25 cellular contexts compared by ENCODE assay signal in genomic region chr6:92126983-92127382, GRCh38.
"Had no signal": no experiment of that assay in that cellular context is flagged by ENCODE, and none has a peak within 500 bp of the region (broad histone marks: within the 10 kb centered on the region; RNA-seq: fewer than 3 reads in every experiment).

No MANE protein-coding gene starts in this region.

- H3K36me3 Mint-ChIP-seq: naive thymus-derived CD8-positive, alpha-beta T cell had no signal

- H3K27ac Mint-ChIP-seq: effector memory CD8-positive, alpha-beta T cell; naive thymus-derived CD8-positive, alpha-beta T cell; stimulated activated naive CD8-positive, alpha-beta T cell treated with anti-CD3 and anti-CD28 coated beads, Interleukin-15, amount 100 ng/mL, for 72 hours had no signal

- H3K27ac ChIP-seq: epithelial cell of prostate, gastrocnemius medialis, lower lobe of right lung, ovary, psoas muscle, sigmoid colon, thyroid gland had no signal

- DNase-seq: cerebellar nuclear complex; cortex of kidney; effector memory CD8-positive, alpha-beta T cell; foreskin fibroblast; gastrocnemius medialis; head of caudate nucleus; kidney glomerular epithelial cell; left colon; left ventricle myocardium superior; lower lobe of right lung; naive thymus-derived CD8-positive, alpha-beta T cell; nephron progenitor cell; occipital lobe; ovary; psoas muscle; sigmoid colon; stimulated activated CD4-positive, alpha-beta T cell treated with anti-CD3 and anti-CD28 coated beads, Interleukin-15, amount 100 ng/mL, for 24 hours; stimulated activated CD4-positive, alpha-beta T cell treated with anti-CD3 and anti-CD28 coated beads, Interleukin-2, amount 100 ng/mL, for 48 hours; stimulated activated naive CD4-positive, alpha-beta T cell; stimulated activated naive CD8-positive, alpha-beta T cell treated with anti-CD3 and anti-CD28 coated beads, Interleukin-15, amount 100 ng/mL, for 72 hours; thyroid gland; trophoblast cell had no signal

- H3K9me3 ChIP-seq: gastrocnemius medialis, lower lobe of right lung, ovary, psoas muscle, sigmoid colon, thyroid gland had no signal

- ATAC-seq: effector memory CD8-positive, alpha-beta T cell; esophagus mucosa; gastrocnemius medialis; left colon; left ventricle myocardium superior; naive thymus-derived CD8-positive, alpha-beta T cell; psoas muscle; right cardiac atrium; stimulated activated naive CD8-positive, alpha-beta T cell treated with anti-CD3 and anti-CD28 coated beads, Interleukin-15, amount 100 ng/mL, for 72 hours had no signal

- H3K4me1 ChIP-seq: gastrocnemius medialis, lower lobe of right lung, psoas muscle, sigmoid colon, thyroid gland had no signal

- H3K4me3 Mint-ChIP-seq: effector memory CD8-positive, alpha-beta T cell; naive thymus-derived CD8-positive, alpha-beta T cell; nephron progenitor cell; stimulated activated naive CD8-positive, alpha-beta T cell treated with anti-CD3 and anti-CD28 coated beads, Interleukin-15, amount 100 ng/mL, for 72 hours had no signal

- H3K4me1 Mint-ChIP-seq: naive thymus-derived CD8-positive, alpha-beta T cell; stimulated activated naive CD8-positive, alpha-beta T cell treated with anti-CD3 and anti-CD28 coated beads, Interleukin-15, amount 100 ng/mL, for 72 hours had no signal

- H3K4me3 ChIP-seq: gastrocnemius medialis, lower lobe of right lung, ovary, psoas muscle, sigmoid colon, thyroid gland had no signal

- H3K27me3 ChIP-seq: gastrocnemius medialis, ovary, sigmoid colon, thyroid gland had no signal

- H3K9me3 Mint-ChIP-seq: nephron progenitor cell had no signal

- H3K36me3 ChIP-seq: gastrocnemius medialis, lower lobe of right lung, ovary, sigmoid colon, thyroid gland had no signal

- H3K27me3 Mint-ChIP-seq: effector memory CD8-positive, alpha-beta T cell; stimulated activated naive CD8-positive, alpha-beta T cell treated with anti-CD3 and anti-CD28 coated beads, Interleukin-15, amount 100 ng/mL, for 72 hours had no signal
